In genomic region chr6:149847943-149848267, GRCh38 we compare ENCODE assay signal across 2 cellular contexts.
TF ChIP-seq lines count a peak whose summit lies in the region.

No MANE protein-coding gene starts in this region.

TF ChIP-seq in IMR-90, 13 proteins besides CTCF, POLR2A, EP300 and RAD21:
- TF ChIP-seq MAZ (IDR thresholded peaks at IDR 0.05; ENCODE audit: borderline replicate concordance, low read depth, low read length), result no peak
- peak; percentile 65; the same call in 1 of the 2 replicates for TF ChIP-seq USF2 (IDR thresholded peaks at IDR 0.05; ENCODE audit: low read depth, low read length)

TF ChIP-seq in K562, 482 proteins besides CTCF, POLR2A, EP300 and RAD21:
- TF ChIP-seq RBM34 (IDR thresholded peaks at IDR 0.05; ENCODE audit: borderline replicate concordance, insufficient read depth, low read length), result no peak
- peak; percentile 57; the same call in 1 of the 2 replicates for TF ChIP-seq FOSL1 (tag; conservative IDR thresholded peaks at IDR 0.05)
- peak; percentile 1; the same call in 1 of the 2 replicates for TF ChIP-seq CEBPB (tag; IDR thresholded peaks at IDR 0.05)
- TF ChIP-seq ZNF589 (CRISPR knock-in tag; IDR thresholded peaks at IDR 0.05; ENCODE audit: low read depth), result no peak
- no peak for TF ChIP-seq KLF1 (tag; IDR thresholded peaks at IDR 0.05)
- no peak for TF ChIP-seq MIER1 (IDR thresholded peaks at IDR 0.05; ENCODE audit: low read depth)
- no peak for TF ChIP-seq ZNF395 (CRISPR knock-in tag; IDR thresholded peaks at IDR 0.05)
- TF ChIP-seq TOE1 (IDR thresholded peaks at IDR 0.05; ENCODE audit: borderline replicate concordance), result no peak
- TF ChIP-seq TOE1 (CRISPR knock-in tag; IDR thresholded peaks at IDR 0.05; ENCODE audit: borderline replicate concordance, low read depth), result no peak
- no peak for TF ChIP-seq ATF4 (CRISPR knock-in tag; IDR thresholded peaks at IDR 0.05)
- no peak for TF ChIP-seq SMARCC2 (IDR thresholded peaks at IDR 0.05; ENCODE audit: low read depth)
- no peak for TF ChIP-seq CREBBP (IDR thresholded peaks at IDR 0.05; ENCODE audit: low read depth, low read length)
- no peak for TF ChIP-seq FOXM1 (IDR thresholded peaks at IDR 0.05; ENCODE audit: low read depth)
- TF ChIP-seq FOXM1 (CRISPR knock-in tag; IDR thresholded peaks at IDR 0.05; ENCODE audit: low read depth), result no peak
- peak; percentile 1; the same call in 1 of the 2 replicates for TF ChIP-seq ARID1B (IDR thresholded peaks at IDR 0.05)
- TF ChIP-seq VEZF1 (CRISPR knock-in tag; IDR thresholded peaks at IDR 0.05), result no peak
- peak in 1 of 2 experiments; percentile 4; a peak in 1 of 4 replicates for TF ChIP-seq MLLT1 (IDR thresholded peaks at IDR 0.05)
- TF ChIP-seq THRAP3 (IDR thresholded peaks at IDR 0.05; ENCODE audit: borderline replicate concordance), result 0 out of 2 replicates have a peak, but pooled peaks have one; percentile 7
- TF ChIP-seq TCF7 (IDR thresholded peaks at IDR 0.05; ENCODE audit: borderline replicate concordance), result no peak
- no peak for TF ChIP-seq TEAD4 (IDR thresholded peaks at IDR 0.05; ENCODE audit: low read length)
- TF ChIP-seq TEAD4 (CRISPR knock-in tag; IDR thresholded peaks at IDR 0.05; ENCODE audit: borderline replicate concordance), result no peak
